Comparison of ENCODE assay signal across 15 cellular contexts in genomic region chr19:16415806-16416205, GRCh38. TPM values are rescaled to one million over a fixed set of nuclear protein-coding genes. Genes with fewer than 3 reads are reported as not detected.
DNase-seq lines count a peak whose midpoint lies in the region; ATAC-seq and TF ChIP-seq lines count a peak whose summit lies in the region.
"Had no signal": no experiment of that assay in that cellular context is flagged by ENCODE, and none has a peak within 500 bp of the region (broad histone marks: within the 10 kb centered on the region; RNA-seq: fewer than 3 reads in every experiment).

No MANE protein-coding gene starts in this region.

- H3K4me1 ChIP-seq in BLaER1 treated with 17β-estradiol and CSF1 and Interleukin-3, amounts not matched to agents 10 nM and 100 nM, result peaks cover 10 to 47% (median 32%) of the 10 kb centered on the region in 10 experiments
- H3K4me1 ChIP-seq in mesenchymal stem cell (ENCODE audit: control insufficient read depth, insufficient read depth, low read depth, low read length), result peaks cover 5% of the 10 kb centered on the region
- H3K4me1 ChIP-seq: Caco-2 had no signal

- ATAC-seq in T-helper 17 cell (no peak), HG02759 (IDR thresholded peaks at IDR 0.05; ENCODE audit: unreplicated experiment) (no peak)
- no peak for ATAC-seq in stimulated activated naive B cell treated with anti-CD40 and anti-IgM and Interleukin-4, amounts not matched to agents 10 μg/mL and 1 μg/mL and 100 μg/mL, for 72 hours (replicated peaks)
- ATAC-seq: HCT116 had no signal

- no peak overlapping the region for H3K23ac ChIP-seq in mesenchymal stem cell (ENCODE audit: low read length in 2 of 2)

- no peak overlapping the region for H3K14ac ChIP-seq in mesenchymal stem cell (ENCODE audit: low read length in 2 of 2)

- peaks cover 5% of the 10 kb centered on the region for H3K4me1 Mint-ChIP-seq in T-helper 17 cell
- peaks cover 19% of the 10 kb centered on the region for H3K4me1 Mint-ChIP-seq in nephron progenitor cell
- peaks cover 21 to 46% of the 10 kb centered on the region in 2 donors for H3K4me1 Mint-ChIP-seq in stimulated activated naive B cell treated with anti-CD40 and anti-IgM and Interleukin-4, amounts not matched to agents 10 μg/mL and 1 μg/mL and 100 μg/mL, for 72 hours

- no peak overlapping the region for H2BK15ac ChIP-seq in mesenchymal stem cell (ENCODE audit: low read depth, poor library complexity, severe bottlenecking)

- no peak for TF ChIP-seq CTCF in nephron progenitor cell (IDR thresholded peaks at IDR 0.05)

- no peak for DNase-seq in T-helper 17 cell
- no peak for DNase-seq in nephron progenitor cell
- no peak for DNase-seq in stimulated activated naive B cell treated with anti-CD40 and anti-IgM and Interleukin-4, amounts not matched to agents 10 μg/mL and 1 μg/mL and 100 μg/mL, for 72 hours
- DNase-seq in mesenchymal stem cell, result no peak
- DNase-seq in NCI-H1048 (lab: John Stamatoyannopoulos, UW), result no peak
- DNase-seq: ACHN; Caco-2; CD8-positive, alpha-beta memory T cell; GF-D8; IMR-90; KG1 had no signal

- H3K27me3 Mint-ChIP-seq in T-helper 17 cell, result no peaks in the 10 kb centered on the region
- no peaks in the 10 kb centered on the region for H3K27me3 Mint-ChIP-seq in nephron progenitor cell (ENCODE audit: low read depth, poor library complexity)
- no peaks in the 10 kb centered on the region for H3K27me3 Mint-ChIP-seq in stimulated activated naive B cell treated with anti-CD40 and anti-IgM and Interleukin-4, amounts not matched to agents 10 μg/mL and 1 μg/mL and 100 μg/mL, for 72 hours

- peak overlapping the region; percentile 86 for H3K27ac Mint-ChIP-seq in T-helper 17 cell
- peak overlapping the region; percentile 68 for H3K27ac Mint-ChIP-seq in nephron progenitor cell
- H3K27ac Mint-ChIP-seq in stimulated activated naive B cell treated with anti-CD40 and anti-IgM and Interleukin-4, amounts not matched to agents 10 μg/mL and 1 μg/mL and 100 μg/mL, for 72 hours, result peak overlapping the region; percentile 65

- H3K27me3 ChIP-seq in BLaER1 treated with 17β-estradiol and CSF1 and Interleukin-3, amounts not matched to agents 10 nM and 100 nM, result no peaks in the 10 kb centered on the region
- H3K27me3 ChIP-seq in mesenchymal stem cell (ENCODE audit: control insufficient read depth in 1 of 2, insufficient read depth in 1 of 2, low read length in 2 of 2), result no peaks in the 10 kb centered on the region

- peaks cover 0 to 65% (median 17%) of the 10 kb centered on the region in 11 experiments; a peak in 14 of 22 replicates for H4K20me1 ChIP-seq in BLaER1 treated with 17β-estradiol and CSF1 and Interleukin-3, amounts not matched to agents 10 nM and 100 nM

- H3K9ac ChIP-seq in BLaER1 treated with 17β-estradiol and CSF1 and Interleukin-3, amounts not matched to agents 10 nM and 100 nM, result peak overlapping the region in 7 of 11 experiments; percentile 24 to 74 (median 68); a peak in 8 of 22 replicates
- H3K9ac ChIP-seq in mesenchymal stem cell (ENCODE audit: low read length), result no peak overlapping the region

- no peaks in the 10 kb centered on the region for H3K9me3 ChIP-seq in BLaER1 treated with 17β-estradiol and CSF1 and Interleukin-3, amounts not matched to agents 10 nM and 100 nM (replicated peaks in 1 of 11)
- H3K9me3 ChIP-seq in T-helper 17 cell (ENCODE audit: control insufficient read depth, low read length, poor library complexity, severe bottlenecking), result no peaks in the 10 kb centered on the region
- no peaks in the 10 kb centered on the region for H3K9me3 ChIP-seq in mesenchymal stem cell (ENCODE audit: control insufficient read depth, low read length)
- H3K9me3 ChIP-seq: Caco-2 had no signal

- no peak overlapping the region for H2BK12ac ChIP-seq in mesenchymal stem cell (ENCODE audit: low read length in 2 of 2)

- H2BK5ac ChIP-seq in mesenchymal stem cell (ENCODE audit: low read depth, low read length, poor library complexity, severe bottlenecking), result no peak overlapping the region

- H3K36me3 Mint-ChIP-seq in T-helper 17 cell (ENCODE audit: low read depth), result peaks cover 4% of the 10 kb centered on the region
- peaks cover 51% of the 10 kb centered on the region for H3K36me3 Mint-ChIP-seq in nephron progenitor cell (ENCODE audit: low read depth)
- peaks cover 52 to 66% of the 10 kb centered on the region in 2 donors for H3K36me3 Mint-ChIP-seq in stimulated activated naive B cell treated with anti-CD40 and anti-IgM and Interleukin-4, amounts not matched to agents 10 μg/mL and 1 μg/mL and 100 μg/mL, for 72 hours

- H3K36me3 ChIP-seq in BLaER1 treated with 17β-estradiol and CSF1 and Interleukin-3, amounts not matched to agents 10 nM and 100 nM, result peaks cover 87 to 100% (median 97%) of the 10 kb centered on the region in 11 experiments
- H3K36me3 ChIP-seq in mesenchymal stem cell (ENCODE audit: control insufficient read depth in 1 of 2, insufficient read depth in 2 of 2, low read depth in 1 of 2, low read length in 2 of 2), result peaks cover 79 to 85% of the 10 kb centered on the region in 2 experiments

- H3K4me3 ChIP-seq in BLaER1 treated with 17β-estradiol and CSF1 and Interleukin-3, amounts not matched to agents 10 nM and 100 nM, result no peak overlapping the region
- H3K4me3 ChIP-seq in mesenchymal stem cell (ENCODE audit: insufficient read depth in 1 of 2, low read depth in 1 of 2, low read length in 2 of 2), result no peak overlapping the region

- 85% methylated on average over 6 of the region's 6 CpGs for WGBS in mesenchymal stem cell

- H2AFZ ChIP-seq in mesenchymal stem cell (ENCODE audit: low read depth, low read length), result no peak overlapping the region

- H3K4me2 ChIP-seq in BLaER1 treated with 17β-estradiol and CSF1 and Interleukin-3, amounts not matched to agents 10 nM and 100 nM, result peak overlapping the region in 5 of 11 experiments; percentile 3 to 76 (median 53); a peak in 7 of 22 replicates
- H3K4me2 ChIP-seq in mesenchymal stem cell (ENCODE audit: low read length, poor library complexity, severe bottlenecking), result no peak overlapping the region

- H3K9me3 Mint-ChIP-seq in nephron progenitor cell, result no peaks in the 10 kb centered on the region
- H3K9me3 Mint-ChIP-seq in stimulated activated naive B cell treated with anti-CD40 and anti-IgM and Interleukin-4, amounts not matched to agents 10 μg/mL and 1 μg/mL and 100 μg/mL, for 72 hours, result no peaks in the 10 kb centered on the region
- H3K9me3 Mint-ChIP-seq: CD8-positive, alpha-beta memory T cell had no signal

- no peak overlapping the region for H3K18ac ChIP-seq in mesenchymal stem cell (ENCODE audit: low read depth in 1 of 2, low read length in 2 of 2)

- no peak overlapping the region for H2BK120ac ChIP-seq in mesenchymal stem cell (ENCODE audit: low read depth, low read length)

- H3K4me3 Mint-ChIP-seq in T-helper 17 cell (no peak overlapping the region), nephron progenitor cell (no peak overlapping the region)
- H3K4me3 Mint-ChIP-seq in stimulated activated naive B cell treated with anti-CD40 and anti-IgM and Interleukin-4, amounts not matched to agents 10 μg/mL and 1 μg/mL and 100 μg/mL, for 72 hours, result no peak overlapping the region
- H3K4me3 Mint-ChIP-seq: CD8-positive, alpha-beta memory T cell had no signal

- H3K4ac ChIP-seq in mesenchymal stem cell (ENCODE audit: low read depth in 1 of 2, low read length in 2 of 2), result no peak overlapping the region

- H4K91ac ChIP-seq in mesenchymal stem cell (ENCODE audit: low read length), result no peak overlapping the region

- H4K8ac ChIP-seq in mesenchymal stem cell (ENCODE audit: low read length), result no peak overlapping the region

- H3K79me1 ChIP-seq in mesenchymal stem cell (replicated peaks; ENCODE audit: low read length, poor library complexity, severe bottlenecking), result peaks cover 41% of the 10 kb centered on the region

- H2AK5ac ChIP-seq in mesenchymal stem cell (ENCODE audit: low read length, severe bottlenecking), result no peak overlapping the region

- peak overlapping the region in 9 of 11 experiments; percentile 67 to 82 (median 75); a peak in 16 of 22 replicates for H3K27ac ChIP-seq in BLaER1 treated with 17β-estradiol and CSF1 and Interleukin-3, amounts not matched to agents 10 nM and 100 nM
- no peak overlapping the region for H3K27ac ChIP-seq in mesenchymal stem cell (ENCODE audit: low read length, poor library complexity, severe bottlenecking)
- H3K27ac ChIP-seq: C4-2B had no signal

RNA-seq across cellular contexts. Expression of gene EPS15L1, which starts 56.0 kb away (rescaled TPM):
- 10 to 100 TPM; 42.7 to 44.1 TPM for total RNA-seq in T-helper 17 cell
- polyA plus RNA-seq in mesenchymal stem cell (2013, experiment 1 of 2), result 23.1 TPM
- polyA plus RNA-seq in mesenchymal stem cell (2013, experiment 2 of 2), result 24.0 TPM
